ENCODE assay signal across 1 cellular context in genomic region chr6:144365176-144365710, GRCh38.
TF ChIP-seq lines count a peak whose summit lies in the region.

No MANE protein-coding gene starts in this region.

TF ChIP-seq in GM23338, 12 proteins besides CTCF, POLR2A, EP300 and RAD21 (continued from another document):
- no peak for TF ChIP-seq REST (IDR thresholded peaks at IDR 0.05; ENCODE audit: unreplicated experiment)
TF ChIP-seq in GM23338: peak in this region for 0.
